Comparison of ENCODE assay signal across 8 cellular contexts in the genomic region with DNA sequence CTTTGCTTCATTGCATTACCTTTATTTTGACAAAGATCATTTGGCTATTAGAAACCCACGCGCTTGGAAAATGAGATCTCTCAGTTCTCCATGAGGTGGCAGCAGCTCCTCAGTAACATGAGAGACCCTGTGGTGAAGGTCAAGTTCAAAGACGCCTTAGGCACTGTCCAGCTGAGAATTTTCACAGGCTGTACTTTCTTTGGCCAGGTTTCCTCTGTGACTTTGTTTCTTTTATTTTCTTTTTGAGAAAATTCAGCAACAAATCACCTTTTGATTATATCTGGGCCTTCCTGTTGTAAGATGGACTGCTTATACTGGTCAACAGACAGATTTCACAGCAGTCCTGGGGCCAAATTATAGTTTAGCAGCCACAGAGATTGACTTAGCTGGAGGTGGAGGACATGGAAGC. TPM values are rescaled to one million over a fixed set of nuclear protein-coding genes. Genes with fewer than 3 reads are reported as not detected.
DNase-seq lines count a peak whose midpoint lies in the region; ATAC-seq and TF ChIP-seq lines count a peak whose summit lies in the region.

No MANE protein-coding gene starts in this region.

- 0 to 1% methylated on average over 3 of the region's 3 CpGs for WGBS in esophagus squamous epithelium, 2 donors

- H3K9me2 ChIP-seq in Karpas-422 (replicated peaks; ENCODE audit: insufficient read depth, low read length): no peaks in the 10 kb centered on the region

- H3K4me1 Mint-ChIP-seq in nephron: no peaks in the 10 kb centered on the region

- no peaks in the 10 kb centered on the region for H4K20me1 ChIP-seq in Karpas-422 (ENCODE audit: insufficient read depth, low read depth, low read length)

- H3K9me3 ChIP-seq in Karpas-422 (ENCODE audit: low read length): no peaks in the 10 kb centered on the region
- no peaks in the 10 kb centered on the region for H3K9me3 ChIP-seq in esophagus squamous epithelium

- H3K27me3 ChIP-seq in Karpas-422 (ENCODE audit: low read length): no peaks in the 10 kb centered on the region
- no peaks in the 10 kb centered on the region for H3K27me3 ChIP-seq in esophagus squamous epithelium

- no peak overlapping the region for H3K27ac Mint-ChIP-seq in nephron

- H3K4me3 Mint-ChIP-seq in nephron: no peak overlapping the region

- peaks cover 4% of the 10 kb centered on the region for H3K27me3 Mint-ChIP-seq in nephron (ENCODE audit: low read depth)

- H3K36me3 Mint-ChIP-seq in nephron (ENCODE audit: low read depth): no peaks in the 10 kb centered on the region

- no peaks in the 10 kb centered on the region for H3K9me3 Mint-ChIP-seq in nephron

- H3K4me3 ChIP-seq in Karpas-422 (ENCODE audit: low read length): no peak overlapping the region
- H3K4me3 ChIP-seq in esophagus squamous epithelium: no peak overlapping the region

- intact Hi-C loops in esophagus squamous epithelium (cut with DNase I): loop anchor here (2.0 kb wide), 1 partner anchor 96 kb away; no protein-coding TSS in a partner anchor

- ATAC-seq in GM19324 (IDR thresholded peaks at IDR 0.05; ENCODE audit: low FRiP score, unreplicated experiment): peak; percentile 79

- H3K27ac ChIP-seq in Karpas-422 (ENCODE audit: low read length) (no peak overlapping the region), esophagus squamous epithelium (no peak overlapping the region)

- no peaks in the 10 kb centered on the region for H3K36me3 ChIP-seq in Karpas-422 (ENCODE audit: insufficient read depth, low read length)
- H3K36me3 ChIP-seq in esophagus squamous epithelium: no peaks in the 10 kb centered on the region

- H2AFZ ChIP-seq in Karpas-422 (ENCODE audit: low read length): no peak overlapping the region

- peak; percentile 40 for DNase-seq in NCI-H2029 (lab: John Stamatoyannopoulos, UW)
- DNase-seq in NCI-H2029 treated with DMSO at 0.1 percent for 48 hours (lab: John Stamatoyannopoulos, UW): no peak
- DNase-seq in Karpas-422: peak; percentile 74
- peak; percentile 11 for DNase-seq in UCSD-AML1 (lab: John Stamatoyannopoulos, UW; ENCODE audit: unreplicated experiment)
- DNase-seq in esophagus squamous epithelium (lab: John Stamatoyannopoulos, UW): no peak
- no peak for DNase-seq in effector CD4-positive, alpha-beta T cell

- TF ChIP-seq CTCF in esophagus squamous epithelium (IDR thresholded peaks at IDR 0.05) (peak; percentile 16 to 76 (median 60)), nephron (IDR thresholded peaks at IDR 0.05; ENCODE audit: unreplicated experiment in 3 of 3) (peak; percentile 73 to 89 (median 77))

- H3K4me2 ChIP-seq in Karpas-422 (ENCODE audit: low read depth, low read length, poor library complexity, severe bottlenecking): no peak overlapping the region

- no peak overlapping the region for H3K9ac ChIP-seq in Karpas-422 (ENCODE audit: low read length)

- H3K4me1 ChIP-seq in Karpas-422 (ENCODE audit: low read length): no peaks in the 10 kb centered on the region
- peaks cover 0 to 7% (median 0%) of the 10 kb centered on the region in 3 donors for H3K4me1 ChIP-seq in esophagus squamous epithelium

- no peak for TF ChIP-seq POLR2A in esophagus squamous epithelium (IDR thresholded peaks at IDR 0.05)

- no peaks in the 10 kb centered on the region for H3K79me2 ChIP-seq in Karpas-422 (ENCODE audit: low read length)

RNA-seq across cellular contexts. Expression of a gene that starts 54.5 kb away (rescaled TPM):
- total RNA-seq in Karpas-422 (2014; rRNA removed; shearing (Covaris generic); ENCODE audit: low replicate concordance): 12.3 and 34.9 TPM in 2 replicates
- 10 to 100 TPM; 40.4 to 72.6 (median 56.9) TPM for total RNA-seq in esophagus squamous epithelium

Comparison
In these comparisons a context has a peak if more than half of its experiments do, and no peak if none do; other contexts are left out.
1. DNase-seq: peak in NCI-H2029 (single experiment), Karpas-422 (single experiment) and UCSD-AML1 (single experiment); none in NCI-H2029 treated with DMSO at 0.1 percent for 48 hours (single experiment), esophagus squamous epithelium (single experiment) and effector CD4-positive, alpha-beta T cell (single experiment).